Comparison of ENCODE assay signal across 1 cellular context in genomic region chr14:95577875-95578274, GRCh38.
TF ChIP-seq lines count a peak whose summit lies in the region.

No MANE protein-coding gene starts in this region.

TF ChIP-seq in GM12878, 131 proteins besides CTCF, POLR2A, EP300 and RAD21 (continued from another document):
- TF ChIP-seq REST (IDR thresholded peaks at IDR 0.05; ENCODE audit: low read depth, low read length) (no peak), PAX5 (IDR thresholded peaks at IDR 0.05; ENCODE audit: borderline replicate concordance, low read depth, low read length) (no peak)
